In genomic region chr19:44856438-44857083, GRCh38 we compare ENCODE assay signal across 12 cellular contexts. TPM values are rescaled to one million over a fixed set of nuclear protein-coding genes. Genes with fewer than 3 reads are reported as not detected.
A peak's percentile ranks its signal among the peaks of the same experiment; 100 is the strongest.
DNase-seq lines count a peak whose midpoint lies in the region; ATAC-seq and TF ChIP-seq lines count a peak whose summit lies in the region.
"Had no signal": no experiment of that assay in that cellular context is flagged by ENCODE, and none has a peak within 500 bp of the region (broad histone marks: within the 10 kb centered on the region; RNA-seq: fewer than 3 reads in every experiment).

No MANE protein-coding gene starts in this region.

- H3K4me1 Mint-ChIP-seq in CD14-positive monocyte: peaks cover 25% of the 10 kb centered on the region
- peaks cover 48% of the 10 kb centered on the region for H3K4me1 Mint-ChIP-seq in dendritic cell treated with granulocyte-macrophage colony-stimulating factor and Interleukin-4, amounts not matched to agents 40 ng/mL and 50 ng/mL, for 4 days (ENCODE audit: low read depth)
- no peaks in the 10 kb centered on the region for H3K4me1 Mint-ChIP-seq in stimulated activated naive B cell treated with anti-CD40 and anti-IgM and Interleukin-4, amounts not matched to agents 10 μg/mL and 1 μg/mL and 100 μg/mL, for 72 hours

- no peaks in the 10 kb centered on the region for H3K9me3 Mint-ChIP-seq in CD14-positive monocyte
- H3K9me3 Mint-ChIP-seq in dendritic cell treated with granulocyte-macrophage colony-stimulating factor and Interleukin-4, amounts not matched to agents 40 ng/mL and 50 ng/mL, for 4 days: no peaks in the 10 kb centered on the region
- H3K9me3 Mint-ChIP-seq in stimulated activated naive B cell treated with anti-CD40 and anti-IgM and Interleukin-4, amounts not matched to agents 10 μg/mL and 1 μg/mL and 100 μg/mL, for 72 hours: no peaks in the 10 kb centered on the region
- H3K9me3 Mint-ChIP-seq: activated CD4-positive, alpha-beta T cell treated with anti-CD3 and anti-CD28 coated beads, Interleukin-2, amount 10 ng/mL, durations not matched to agents 24 days and 14 days; CD8-positive, alpha-beta T cell had no signal

- H3K27ac Mint-ChIP-seq in CD14-positive monocyte: peak overlapping the region in 6 of 7 donors; percentile 7 to 90 (median 72)
- peak overlapping the region; percentile 90 for H3K27ac Mint-ChIP-seq in dendritic cell treated with granulocyte-macrophage colony-stimulating factor and Interleukin-4, amounts not matched to agents 40 ng/mL and 50 ng/mL, for 4 days
- H3K27ac Mint-ChIP-seq in stimulated activated naive B cell treated with anti-CD40 and anti-IgM and Interleukin-4, amounts not matched to agents 10 μg/mL and 1 μg/mL and 100 μg/mL, for 72 hours: no peak overlapping the region
- H3K27ac Mint-ChIP-seq: activated CD4-positive, alpha-beta T cell treated with anti-CD3 and anti-CD28 coated beads, Interleukin-2, amount 10 ng/mL, durations not matched to agents 24 days and 14 days; activated naive CD8-positive, alpha-beta T cell; CD8-positive, alpha-beta T cell had no signal

- H3K36me3 Mint-ChIP-seq in CD14-positive monocyte: peaks cover 1 to 27% of the 10 kb centered on the region in 2 donors
- H3K36me3 Mint-ChIP-seq in dendritic cell treated with granulocyte-macrophage colony-stimulating factor and Interleukin-4, amounts not matched to agents 40 ng/mL and 50 ng/mL, for 4 days (ENCODE audit: low read depth): peaks cover 49% of the 10 kb centered on the region
- H3K36me3 Mint-ChIP-seq in stimulated activated naive B cell treated with anti-CD40 and anti-IgM and Interleukin-4, amounts not matched to agents 10 μg/mL and 1 μg/mL and 100 μg/mL, for 72 hours: no peaks in the 10 kb centered on the region
- H3K36me3 Mint-ChIP-seq: activated naive CD8-positive, alpha-beta T cell; CD8-positive, alpha-beta T cell had no signal

- peaks cover 1 to 7% (median 2%) of the 10 kb centered on the region in 3 donors for H3K27me3 Mint-ChIP-seq in CD14-positive monocyte (ENCODE audit: low read depth in 3 of 3)
- no peaks in the 10 kb centered on the region for H3K27me3 Mint-ChIP-seq in dendritic cell treated with granulocyte-macrophage colony-stimulating factor and Interleukin-4, amounts not matched to agents 40 ng/mL and 50 ng/mL, for 4 days
- H3K27me3 Mint-ChIP-seq in stimulated activated naive B cell treated with anti-CD40 and anti-IgM and Interleukin-4, amounts not matched to agents 10 μg/mL and 1 μg/mL and 100 μg/mL, for 72 hours: peaks cover 9 to 29% of the 10 kb centered on the region in 2 donors

- intact Hi-C loops in CD14-positive monocyte (cut with micrococcal nuclease): no loop called here
- intact Hi-C loops in dendritic cell treated with granulocyte-macrophage colony-stimulating factor and Interleukin-4, amounts not matched to agents 40 ng/mL and 50 ng/mL, for 4 days (cut with micrococcal nuclease): no loop called here

- no peak for TF ChIP-seq CTCF in CD14-positive monocyte (IDR thresholded peaks at IDR 0.05)

- peak overlapping the region in 1 of 2 donors; percentile 3 for H3K4me3 Mint-ChIP-seq in CD14-positive monocyte
- H3K4me3 Mint-ChIP-seq in dendritic cell treated with granulocyte-macrophage colony-stimulating factor and Interleukin-4, amounts not matched to agents 40 ng/mL and 50 ng/mL, for 4 days: peak overlapping the region; percentile 54
- H3K4me3 Mint-ChIP-seq in stimulated activated naive B cell treated with anti-CD40 and anti-IgM and Interleukin-4, amounts not matched to agents 10 μg/mL and 1 μg/mL and 100 μg/mL, for 72 hours: no peak overlapping the region
- H3K4me3 Mint-ChIP-seq: activated CD4-positive, alpha-beta T cell treated with anti-CD3 and anti-CD28 coated beads, Interleukin-2, amount 10 ng/mL, durations not matched to agents 24 days and 14 days; activated naive CD8-positive, alpha-beta T cell; CD8-positive, alpha-beta T cell had no signal

- DNase-seq in CD14-positive monocyte (ENCODE audit: low spot score) (no peak), NCI-H69 (lab: John Stamatoyannopoulos, UW) (peak; percentile 90), midbrain (lab: John Stamatoyannopoulos, UW) (peak; percentile 5), putamen (ENCODE audit: low spot score) (no peak)
- DNase-seq in stimulated activated naive B cell treated with anti-CD40 and anti-IgM and Interleukin-4, amounts not matched to agents 10 μg/mL and 1 μg/mL and 100 μg/mL, for 72 hours: no peak
- DNase-seq: activated CD4-positive, alpha-beta T cell treated with anti-CD3 and anti-CD28 coated beads, Interleukin-2, amount 10 ng/mL, durations not matched to agents 24 days and 14 days; CD8-positive, alpha-beta T cell; esophagus squamous epithelium had no signal

- no peak for ATAC-seq in GM18517 (IDR thresholded peaks at IDR 0.05; ENCODE audit: unreplicated experiment)
- ATAC-seq in stimulated activated naive B cell treated with anti-CD40 and anti-IgM and Interleukin-4, amounts not matched to agents 10 μg/mL and 1 μg/mL and 100 μg/mL, for 72 hours (replicated peaks): no peak
- ATAC-seq in HG03457 (IDR thresholded peaks at IDR 0.05; ENCODE audit: unreplicated experiment): no peak
- ATAC-seq: CD8-positive, alpha-beta T cell had no signal

RNA-seq across cellular contexts. Expression of gene NECTIN2, which starts 10.5 kb away (rescaled TPM):
- 10 to 100 TPM in 1 of 2 donors, 1 to 10 TPM in 1; 5.6 to 18.2 TPM for polyA plus RNA-seq in CD14-positive monocyte

RNA-seq across cellular contexts. Expression of gene TOMM40, which starts 34.5 kb away (rescaled TPM):
- polyA plus RNA-seq in CD14-positive monocyte: 10 to 100 TPM; 15.0 to 16.4 TPM

RNA-seq across cellular contexts. Expression of gene BCAM, which starts 47.7 kb away (rescaled TPM):
- not detected for polyA plus RNA-seq in CD14-positive monocyte

RNA-seq across cellular contexts. Expression of gene APOE, which starts 49.0 kb away (rescaled TPM):
- polyA plus RNA-seq in CD14-positive monocyte: under 1 TPM in 1 of 2 donors, not detected in 1; 0.30 TPM

RNA-seq across cellular contexts. Expression of gene APOC1, which starts 57.8 kb away (rescaled TPM):
- not detected for polyA plus RNA-seq in CD14-positive monocyte

Comparison
In these comparisons a context has a peak if more than half of its experiments do, and no peak if none do; other contexts are left out.
1. DNase-seq: peak in NCI-H69 (single experiment) and midbrain (single experiment); none in CD14-positive monocyte (single experiment), stimulated activated naive B cell treated with anti-CD40 and anti-IgM and Interleukin-4, amounts not matched to agents 10 μg/mL and 1 μg/mL and 100 μg/mL, for 72 hours (single experiment) and putamen (single experiment).